14 cellular contexts compared by ENCODE assay signal in the genomic region with DNA sequence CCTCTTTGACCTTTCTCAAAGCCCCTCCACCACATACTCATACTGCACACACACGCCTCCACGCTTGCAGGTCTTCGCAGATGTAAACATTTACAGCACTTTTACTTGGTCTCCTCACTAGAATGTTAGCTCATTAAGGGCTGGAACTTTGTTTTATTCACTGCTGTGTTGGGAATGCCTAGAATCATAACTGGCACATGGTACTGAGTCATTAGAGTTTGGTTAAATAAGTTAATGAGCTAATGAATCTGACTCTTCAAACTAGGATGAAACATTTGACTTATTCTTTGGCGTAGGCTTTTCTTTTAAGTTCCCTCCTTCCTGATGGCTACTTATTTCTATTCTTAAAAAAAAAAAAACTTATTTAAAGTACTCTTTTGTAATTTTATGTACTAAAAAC. TPM values are rescaled to one million over a fixed set of nuclear protein-coding genes. Genes with fewer than 3 reads are reported as not detected.
DNase-seq lines count a peak whose midpoint lies in the region; TF ChIP-seq lines count a peak whose summit lies in the region.
"Had no signal": no experiment of that assay in that cellular context is flagged by ENCODE, and none has a peak within 500 bp of the region (broad histone marks: within the 10 kb centered on the region; RNA-seq: fewer than 3 reads in every experiment).

No MANE protein-coding gene starts in this region.

- H3K9me3 Mint-ChIP-seq in nephron progenitor cell: no peaks in the 10 kb centered on the region
- H3K9me3 Mint-ChIP-seq: CD4-positive, alpha-beta memory T cell had no signal

- no peaks in the 10 kb centered on the region for H3K27me3 Mint-ChIP-seq in nephron progenitor cell (ENCODE audit: low read depth, poor library complexity)
- H3K27me3 Mint-ChIP-seq: CD4-positive, alpha-beta memory T cell had no signal

- no peak overlapping the region for H3K27ac ChIP-seq in coronary artery
- H3K27ac ChIP-seq: A549, C4-2B had no signal

- no peak overlapping the region for H3K4me3 Mint-ChIP-seq in nephron progenitor cell
- H3K4me3 Mint-ChIP-seq: CD4-positive, alpha-beta memory T cell had no signal

- peaks cover 13% of the 10 kb centered on the region for H3K4me1 Mint-ChIP-seq in nephron progenitor cell

- DNase-seq in amniotic epithelial cell (ENCODE audit: low read depth) (peak; percentile 37), epithelial cell of proximal tubule (ENCODE audit: low read depth) (peak; percentile 58), nephron progenitor cell (no peak), SIG-M5 treated with dmso at 0.1 percent for 504 hours (lab: John Stamatoyannopoulos, UW; ENCODE audit: unreplicated experiment) (no peak), coronary artery (ENCODE audit: low spot score) (no peak)
- DNase-seq in activated effector memory CD4-positive, alpha-beta T cell treated with anti-CD3 and anti-CD28 coated beads, Interleukin-2, amount 50 U/mL, for 16 hours: no peak
- DNase-seq: BE2C; CD4-positive, alpha-beta memory T cell; DND-41; GDM1; GOT3 had no signal

- TF ChIP-seq CTCF in epithelial cell of proximal tubule (conservative IDR thresholded peaks at IDR 0.05; ENCODE audit: low read depth, low read length) (no peak), nephron progenitor cell (IDR thresholded peaks at IDR 0.05) (no peak), coronary artery (IDR thresholded peaks at IDR 0.05) (no peak)

- peaks cover 42% of the 10 kb centered on the region for H3K36me3 Mint-ChIP-seq in nephron progenitor cell (ENCODE audit: low read depth)

- no peak overlapping the region for H3K4me3 ChIP-seq in epithelial cell of proximal tubule (ENCODE audit: low read depth, low read length)
- no peak overlapping the region for H3K4me3 ChIP-seq in coronary artery
- H3K4me3 ChIP-seq: A549, HAP-1 had no signal

- H3K27ac Mint-ChIP-seq in nephron progenitor cell: peak overlapping the region; percentile 52

RNA-seq across cellular contexts. Expression of a gene that starts 28.9 kb away (rescaled TPM):
- 34.7 and 51.2 TPM in 2 replicates for total RNA-seq in epithelial cell of proximal tubule

Comparison
In these comparisons a context has a peak if more than half of its experiments do, and no peak if none do; other contexts are left out.
1. DNase-seq: peak in amniotic epithelial cell (single experiment) and epithelial cell of proximal tubule (single experiment); none in nephron progenitor cell (single experiment), SIG-M5 treated with dmso at 0.1 percent for 504 hours (single experiment), activated effector memory CD4-positive, alpha-beta T cell treated with anti-CD3 and anti-CD28 coated beads, Interleukin-2, amount 50 U/mL, for 16 hours (single experiment) and coronary artery (single experiment).